Comparison of ENCODE assay signal across 8 cellular contexts in genomic region chr2:43595603-43596412, GRCh38. TPM values are rescaled to one million over a fixed set of nuclear protein-coding genes. Genes with fewer than 3 reads are reported as not detected.
DNase-seq lines count a peak whose midpoint lies in the region; ATAC-seq, FAIRE-seq and TF ChIP-seq lines count a peak whose summit lies in the region.

A gene with protein sequence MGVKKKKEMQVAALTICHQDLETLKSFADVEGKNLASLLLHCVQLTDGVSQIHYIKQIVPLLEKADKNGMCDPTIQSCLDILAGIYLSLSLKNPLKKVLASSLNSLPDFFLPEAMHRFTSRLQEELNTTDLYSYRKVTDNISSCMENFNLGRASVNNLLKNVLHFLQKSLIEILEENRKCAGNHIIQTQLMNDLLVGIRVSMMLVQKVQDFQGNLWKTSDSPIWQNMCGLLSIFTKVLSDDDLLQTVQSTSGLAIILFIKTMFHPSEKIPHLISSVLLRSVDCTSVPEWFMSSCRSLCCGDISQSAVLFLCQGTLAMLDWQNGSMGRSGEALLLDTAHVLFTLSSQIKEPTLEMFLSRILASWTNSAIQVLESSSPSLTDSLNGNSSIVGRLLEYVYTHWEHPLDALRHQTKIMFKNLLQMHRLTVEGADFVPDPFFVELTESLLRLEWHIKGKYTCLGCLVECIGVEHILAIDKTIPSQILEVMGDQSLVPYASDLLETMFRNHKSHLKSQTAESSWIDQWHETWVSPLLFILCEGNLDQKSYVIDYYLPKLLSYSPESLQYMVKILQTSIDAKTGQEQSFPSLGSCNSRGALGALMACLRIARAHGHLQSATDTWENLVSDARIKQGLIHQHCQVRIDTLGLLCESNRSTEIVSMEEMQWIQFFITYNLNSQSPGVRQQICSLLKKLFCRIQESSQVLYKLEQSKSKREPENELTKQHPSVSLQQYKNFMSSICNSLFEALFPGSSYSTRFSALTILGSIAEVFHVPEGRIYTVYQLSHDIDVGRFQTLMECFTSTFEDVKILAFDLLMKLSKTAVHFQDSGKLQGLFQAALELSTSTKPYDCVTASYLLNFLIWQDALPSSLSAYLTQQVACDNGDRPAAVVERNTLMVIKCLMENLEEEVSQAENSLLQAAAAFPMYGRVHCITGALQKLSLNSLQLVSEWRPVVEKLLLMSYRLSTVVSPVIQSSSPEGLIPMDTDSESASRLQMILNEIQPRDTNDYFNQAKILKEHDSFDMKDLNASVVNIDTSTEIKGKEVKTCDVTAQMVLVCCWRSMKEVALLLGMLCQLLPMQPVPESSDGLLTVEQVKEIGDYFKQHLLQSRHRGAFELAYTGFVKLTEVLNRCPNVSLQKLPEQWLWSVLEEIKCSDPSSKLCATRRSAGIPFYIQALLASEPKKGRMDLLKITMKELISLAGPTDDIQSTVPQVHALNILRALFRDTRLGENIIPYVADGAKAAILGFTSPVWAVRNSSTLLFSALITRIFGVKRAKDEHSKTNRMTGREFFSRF (N-terminal part only) (minus strand): TSS chr2:43596038. CDS start chr2:43592392, 3,646 bp downstream.

- H3K14ac ChIP-seq in H1 (ENCODE audit: insufficient read length) (no peak within 1 kb of the TSS), mesenchymal stem cell (ENCODE audit: low read length in 2 of 2) (peak within 1 kb of the TSS in 1 of 2 experiments; percentile 2)

- peak; percentile 57 for FAIRE-seq in H1 (lab: Jason Lieb, UNC)

- H3K79me2 ChIP-seq in H1 (ENCODE audit: control insufficient read depth in 1 of 2, insufficient read depth in 2 of 2, low read length in 2 of 2): peaks cover 0 to 13% of the 10 kb centered on the region in 2 experiments; a peak in 2 of 4 replicates

- WGBS in H1 (ENCODE audit: extremely low coverage in 1 of 2, insufficient coverage in 1 of 2, insufficient read length in 1 of 2, insufficient replicate concordance in 2 of 2, low coverage in 1 of 2, low lambda C conversion rate in 2 of 2, missing lambda C conversion rate in 1 of 2), 2 experiments: 0% methylated on average over 52 of the region's 52 CpGs; no CpG with 5 or more reads in 1 of the 2 experiments
- WGBS in mesenchymal stem cell: under 1% methylated on average over 51 of the region's 52 CpGs

- CTCF ChIA-PET in H1 (lab: Charles Lee; ENCODE audit: partially characterized antibody): interaction anchor here (0.8 to 4.9 kb wide), 5 partner anchors 9 to 664 kb away, joined by 3 to 46 read pairs (median 4); no protein-coding TSS in a partner anchor

- H2BK12ac ChIP-seq in H1 (ENCODE audit: low read depth, low read length) (peak within 1 kb of the TSS; percentile 45; the same call in 1 of the 2 replicates), mesenchymal stem cell (ENCODE audit: low read length in 2 of 2) (no peak within 1 kb of the TSS)

- no peak within 1 kb of the TSS for H2BK20ac ChIP-seq in H1 (ENCODE audit: low read length)

- H3K4ac ChIP-seq in H1 (replicated peaks; ENCODE audit: insufficient read length, low read depth, low read length): peak within 1 kb of the TSS; percentile 27
- peak within 1 kb of the TSS; percentile 49 to 86 for H3K4ac ChIP-seq in mesenchymal stem cell (ENCODE audit: low read depth in 1 of 2, low read length in 2 of 2)

- peak within 1 kb of the TSS; percentile 85 to 90 (median 89) for H3K4me3 ChIP-seq in H1 (ENCODE audit: extremely low read depth in 1 of 4, insufficient read depth in 2 of 4, low read depth in 3 of 4, low read length in 4 of 4)
- H3K4me3 ChIP-seq in mesenchymal stem cell (ENCODE audit: insufficient read depth in 1 of 2, low read depth in 1 of 2, low read length in 2 of 2): peak within 1 kb of the TSS; percentile 89 to 97

- POLR2A ChIA-PET in H1 (lab: Charles Lee; ENCODE audit: partially characterized antibody): interaction anchor here (0.6 to 2.0 kb wide), 11 partner anchors 9 to 766 kb away, joined by 3 to 14 read pairs (median 3); no protein-coding TSS in a partner anchor

- no peaks in the 10 kb centered on the region for H3K79me1 ChIP-seq in H1 (ENCODE audit: low read depth, low read length)
- H3K79me1 ChIP-seq in mesenchymal stem cell (replicated peaks; ENCODE audit: low read length, poor library complexity, severe bottlenecking): peaks cover 5% of the 10 kb centered on the region

- H4K20me1 ChIP-seq in H1 (replicated peaks in 1 of 2; ENCODE audit: control insufficient read depth in 1 of 2, insufficient read depth in 2 of 2, low read length in 2 of 2): no peaks in the 10 kb centered on the region

- H3K18ac ChIP-seq in H1 (ENCODE audit: extremely low read depth, low read length) (peak within 1 kb of the TSS; percentile 93), mesenchymal stem cell (ENCODE audit: low read depth in 1 of 2, low read length in 2 of 2) (peak within 1 kb of the TSS; percentile 50 to 85)

- H3K23ac ChIP-seq in H1 (ENCODE audit: insufficient read length) (no peak within 1 kb of the TSS), mesenchymal stem cell (ENCODE audit: low read length in 2 of 2) (no peak within 1 kb of the TSS)

- H3K27me3 ChIP-seq in H1 (replicated peaks in 1 of 4; ENCODE audit: control insufficient read depth in 3 of 4, extremely low read depth in 1 of 4, insufficient read depth in 3 of 4, low read length in 3 of 4): no peaks in the 10 kb centered on the region
- no peaks in the 10 kb centered on the region for H3K27me3 ChIP-seq in mesenchymal stem cell (ENCODE audit: control insufficient read depth in 1 of 2, insufficient read depth in 1 of 2, low read length in 2 of 2)

- H3K36me3 ChIP-seq in H1 (ENCODE audit: control insufficient read depth in 2 of 4, insufficient read depth in 4 of 4, low read length in 3 of 4) (peaks cover 0 to 9% (median 3%) of the 10 kb centered on the region in 4 experiments; a peak in 3 of 8 replicates), mesenchymal stem cell (ENCODE audit: control insufficient read depth in 1 of 2, insufficient read depth in 2 of 2, low read depth in 1 of 2, low read length in 2 of 2) (peaks cover 0 to 12% of the 10 kb centered on the region in 2 experiments)

- H4K5ac ChIP-seq in H1 (ENCODE audit: insufficient read length, low read depth, low read length): peak within 1 kb of the TSS; percentile 56

- H2AK5ac ChIP-seq in H1 (ENCODE audit: low read depth, low read length) (no peak within 1 kb of the TSS), mesenchymal stem cell (ENCODE audit: low read length, severe bottlenecking) (no peak within 1 kb of the TSS)

- H3K56ac ChIP-seq in H1 (replicated peaks; ENCODE audit: insufficient read length, low read depth, low read length): peak within 1 kb of the TSS; percentile 89

- peak; percentile 96 for ATAC-seq in GM21360 (IDR thresholded peaks at IDR 0.05; ENCODE audit: unreplicated experiment)

- TF ChIP-seq EP300 in H1 (IDR thresholded peaks at IDR 0.05; ENCODE audit: borderline replicate concordance in 1 of 2, low read depth in 2 of 2, low read length in 2 of 2): no peak

- peak within 1 kb of the TSS; percentile 93 for H2AFZ ChIP-seq in H1 (ENCODE audit: low read length)
- peak within 1 kb of the TSS; percentile 16 for H2AFZ ChIP-seq in mesenchymal stem cell (ENCODE audit: low read depth, low read length)

- TF ChIP-seq POLR2A in H1 (IDR thresholded peaks at IDR 0.05; ENCODE audit: control extremely low read depth in 1 of 2, low read depth in 2 of 2, low read length in 2 of 2): peak; percentile 98 to 99

- no peak within 1 kb of the TSS for H2BK15ac ChIP-seq in H1 (ENCODE audit: low read length)
- H2BK15ac ChIP-seq in mesenchymal stem cell (ENCODE audit: low read depth, poor library complexity, severe bottlenecking): peak within 1 kb of the TSS; percentile 86

- H3K23me2 ChIP-seq in H1 (ENCODE audit: low read depth, low read length): peaks cover 6% of the 10 kb centered on the region

- peaks cover 0 to 6% (median 0%) of the 10 kb centered on the region in 4 experiments; a peak in 2 of 7 replicates for H3K4me1 ChIP-seq in H1 (replicated peaks in 1 of 4; ENCODE audit: control insufficient read depth in 3 of 4, insufficient read depth in 4 of 4, low read length in 3 of 4)
- peaks cover 2% of the 10 kb centered on the region for H3K4me1 ChIP-seq in mesenchymal stem cell (ENCODE audit: control insufficient read depth, insufficient read depth, low read depth, low read length)

- peak within 1 kb of the TSS; percentile 91 to 94 for H3K4me2 ChIP-seq in H1 (ENCODE audit: insufficient read depth in 1 of 2, low read depth in 2 of 2, low read length in 2 of 2)
- H3K4me2 ChIP-seq in mesenchymal stem cell (ENCODE audit: low read length, poor library complexity, severe bottlenecking): peak within 1 kb of the TSS; percentile 84

- peak; percentile 99 for DNase-seq in COLO668 (lab: John Stamatoyannopoulos, UW; ENCODE audit: unreplicated experiment)
- peak; percentile 98 for DNase-seq in HT1080 (ENCODE audit: low read depth)
- peak; percentile 97 for DNase-seq in NOMO-1 treated with DMSO at 0.1 percent for 48 hours (lab: John Stamatoyannopoulos, UW; ENCODE audit: unreplicated experiment)
- DNase-seq in activated CD8-positive, alpha-beta memory T cell treated with anti-CD3 and anti-CD28 coated beads for 48 hours (ENCODE audit: low read depth in 2 of 3, low spot score in 2 of 3): peak; percentile 93 to 98 (median 94)
- peak; percentile 97 for DNase-seq in H1 (ENCODE audit: low read depth in 1 of 2, low spot score in 2 of 2)
- peak; percentile 99 for DNase-seq in mesenchymal stem cell
- DNase-seq in stimulated activated CD8-positive, alpha-beta memory T cell treated with anti-CD3 and anti-CD28 coated beads, Interleukin-12 subunit alpha, Interleukin-12 subunit beta, amount 100 ng/mL, for 4 hours (ENCODE audit: low read depth): peak; percentile 93

- no peak within 1 kb of the TSS for H2BK120ac ChIP-seq in H1 (replicated peaks; ENCODE audit: low read depth, low read length)
- H2BK120ac ChIP-seq in mesenchymal stem cell (ENCODE audit: low read depth, low read length): peak within 1 kb of the TSS; percentile 34

- H4K91ac ChIP-seq in H1 (replicated peaks; ENCODE audit: insufficient read length, low read length) (peak within 1 kb of the TSS; percentile 34), mesenchymal stem cell (ENCODE audit: low read length) (peak within 1 kb of the TSS; percentile 96)

- peak within 1 kb of the TSS; percentile 88 for H2BK5ac ChIP-seq in H1 (ENCODE audit: low read depth, low read length)
- H2BK5ac ChIP-seq in mesenchymal stem cell (ENCODE audit: low read depth, low read length, poor library complexity, severe bottlenecking): peak within 1 kb of the TSS; percentile 74

- H3K27ac ChIP-seq in H1 (ENCODE audit: low read depth, low read length) (peak within 1 kb of the TSS; percentile 94), mesenchymal stem cell (ENCODE audit: low read length, poor library complexity, severe bottlenecking) (peak within 1 kb of the TSS; percentile 92)

- TF ChIP-seq RAD21 in H1 (IDR thresholded peaks at IDR 0.05 in 1 of 2, conservative IDR thresholded peaks at IDR 0.05 in 1 of 2; ENCODE audit: low read depth in 2 of 2, low read length in 2 of 2): no peak

- H3K9ac ChIP-seq in H1 (replicated peaks in 1 of 4; ENCODE audit: extremely low read depth in 1 of 4, low read depth in 3 of 4, low read length in 3 of 4): peak within 1 kb of the TSS; percentile 88 to 97 (median 94)
- H3K9ac ChIP-seq in mesenchymal stem cell (ENCODE audit: low read length): peak within 1 kb of the TSS; percentile 98

- H4K8ac ChIP-seq in H1 (ENCODE audit: extremely low read depth, insufficient read depth, low read length) (peak within 1 kb of the TSS; percentile 90), mesenchymal stem cell (ENCODE audit: low read length) (peak within 1 kb of the TSS; percentile 92)

- H3K9me3 ChIP-seq in H1 (ENCODE audit: insufficient read depth in 2 of 2, low read depth in 1 of 2, low read length in 1 of 2) (no peaks in the 10 kb centered on the region), mesenchymal stem cell (ENCODE audit: control insufficient read depth, low read length) (no peaks in the 10 kb centered on the region)

- TF ChIP-seq CTCF in H1 (IDR thresholded peaks at IDR 0.05; ENCODE audit: control extremely low read depth in 1 of 3, insufficient read depth in 1 of 3, low read depth in 1 of 3, low read length in 3 of 3): no peak

RNA-seq across cellular contexts. Expression of the gene that starts here (rescaled TPM):
- total RNA-seq in HT1080 (2014; rRNA removed; shearing (Covaris generic)): 29.5 and 43.5 TPM in 2 replicates
- 13.7 and 15.5 TPM in 2 replicates for polyA plus RNA-seq in HT1080 (2015; cell fraction: cytosol; rRNA removed)
- 73.6 and 76.3 TPM in 2 replicates for polyA plus RNA-seq in HT1080 (2015; cell fraction: nucleus; rRNA removed)
- total RNA-seq in H1 (2021; fragmentation: NEBNext Ultra II Directional; extraction: Animal tissue kit (Norgen Biotek cat#: 25700)): 26.8 and 31.4 TPM in 2 replicates
- 20.9 and 22.4 TPM in 2 replicates for polyA plus RNA-seq in H1 (2011; rRNA removed)
- 12.8 TPM for polyA plus RNA-seq in H1 (2011; cell fraction: cytosol; rRNA removed)
- polyA plus RNA-seq in H1 (2011; cell fraction: nucleus; rRNA removed): 36.2 TPM
- polyA plus RNA-seq in H1 (2012, experiment 1 of 2): 14.3 to 21.5 TPM (median 18.4 TPM) in 4 replicates
- 2.1 TPM for polyA plus RNA-seq in H1 (2012, experiment 2 of 2)
- polyA plus RNA-seq in H1 (2013, experiment 1 of 2): 11.2 TPM
- polyA plus RNA-seq in H1 (2013, experiment 2 of 2): 11.3 TPM
- polyA minus RNA-seq in H1 (2011; rRNA and poly(A)+ RNA removed): 74.5 and 110 TPM in 2 replicates
- polyA minus RNA-seq in H1 (2011; cell fraction: cytosol; rRNA and poly(A)+ RNA removed): 23.4 TPM
- 79.5 TPM for polyA minus RNA-seq in H1 (2011; cell fraction: nucleus; rRNA and poly(A)+ RNA removed)
- polyA plus RNA-seq in mesenchymal stem cell (2013, experiment 1 of 2): 5.1 TPM
- polyA plus RNA-seq in mesenchymal stem cell (2013, experiment 2 of 2): 4.3 TPM

Comparison
In these comparisons a context has a peak if more than half of its experiments do, and no peak if none do; other contexts are left out.
1. Peak in every context shown above with its lines: DNase-seq, ATAC-seq, H3K4me3 ChIP-seq and H3K27ac ChIP-seq.